ENCODE assay signal across 7 cellular contexts in the genomic region with DNA sequence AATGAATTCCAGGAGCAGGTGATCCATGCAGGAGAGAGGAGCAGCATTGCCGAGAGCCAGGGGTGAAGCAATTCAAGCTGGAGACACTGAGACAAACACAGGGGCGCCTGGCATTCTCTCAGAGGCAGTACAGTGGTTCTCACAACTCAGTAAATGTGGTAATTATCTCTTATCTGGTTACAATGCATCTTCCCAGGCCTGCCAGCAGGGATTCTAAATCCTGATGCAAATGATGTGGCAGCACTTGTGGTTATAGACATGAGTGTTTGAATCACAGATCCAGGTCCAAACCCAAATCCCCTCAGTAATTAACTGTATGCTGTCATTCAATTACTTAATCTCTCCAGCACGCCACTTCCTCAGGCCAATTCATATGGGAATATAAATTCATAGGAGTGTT. TPM values are rescaled to one million over a fixed set of nuclear protein-coding genes. Genes with fewer than 3 reads are reported as not detected.
DNase-seq lines count a peak whose midpoint lies in the region; ATAC-seq and TF ChIP-seq lines count a peak whose summit lies in the region.
"Not testable (repeated sequence)": the region's sequence is repeated elsewhere in the genome, so short reads cannot be mapped to it uniquely, and the experiment has no call there.

No MANE protein-coding gene starts in this region.

- ATAC-seq in activated T-helper 17 cell treated with anti-CD3 and anti-CD28 coated beads, Interleukin-2, amount 50 U/mL, for 72 hours (replicated peaks), result not testable (repeated sequence)

- peak overlapping the region; percentile 23 for H3K27ac Mint-ChIP-seq in activated T-helper 17 cell treated with anti-CD3 and anti-CD28 coated beads, Interleukin-2, amount 50 U/mL, for 72 hours
- H3K27ac Mint-ChIP-seq in endodermal cell, result peak overlapping the region; percentile 74

- H3K9me3 ChIP-seq in MM.1S (replicated peaks; ENCODE audit: insufficient read depth, low read length); SU-DHL-6 (ENCODE audit: insufficient read depth, low read length); endodermal cell (ENCODE audit: control insufficient read depth, low read length); osteoblast (ENCODE audit: low read depth, low read length): not testable (repeated sequence)

- peak overlapping the region; percentile 69; the same call in 1 of the 2 replicates for H3K27ac ChIP-seq in MM.1S (ENCODE audit: low read length)
- not testable (repeated sequence) for H3K27ac ChIP-seq in SU-DHL-6 (ENCODE audit: low read depth, low read length); endodermal cell (ENCODE audit: low read depth, low read length); osteoblast (ENCODE audit: low read depth, low read length)

- H3K9me3 Mint-ChIP-seq in activated T-helper 17 cell treated with anti-CD3 and anti-CD28 coated beads, Interleukin-2, amount 50 U/mL, for 72 hours; endodermal cell: not testable (repeated sequence)

- H3K4me3 Mint-ChIP-seq in activated T-helper 17 cell treated with anti-CD3 and anti-CD28 coated beads, Interleukin-2, amount 50 U/mL, for 72 hours, result peak overlapping the region; percentile 55
- H3K4me3 Mint-ChIP-seq in endodermal cell, result peak overlapping the region; percentile 24

- peaks cover 26% of the 10 kb centered on the region for H3K4me1 ChIP-seq in MM.1S (ENCODE audit: low read length)
- H3K4me1 ChIP-seq in endodermal cell (ENCODE audit: control insufficient read depth, insufficient read depth, low read length); osteoblast (ENCODE audit: insufficient read depth, low read length): not testable (repeated sequence)

- not testable (repeated sequence) for H3K4me1 Mint-ChIP-seq in activated T-helper 17 cell treated with anti-CD3 and anti-CD28 coated beads, Interleukin-2, amount 50 U/mL, for 72 hours
- peaks cover 22% of the 10 kb centered on the region for H3K4me1 Mint-ChIP-seq in endodermal cell

- peak overlapping the region; percentile 64 for H3K4me2 ChIP-seq in MM.1S (ENCODE audit: low read depth, low read length)
- peak overlapping the region; percentile 27 for H3K4me2 ChIP-seq in SU-DHL-6 (ENCODE audit: low read depth, low read length, poor library complexity, severe bottlenecking)
- H3K4me2 ChIP-seq in osteoblast (ENCODE audit: insufficient read depth, low read length), result peak overlapping the region; percentile 2

- H2AFZ ChIP-seq in MM.1S (ENCODE audit: low read length), result peak overlapping the region; percentile 58; the same call in 1 of the 2 replicates
- not testable (repeated sequence) for H2AFZ ChIP-seq in SU-DHL-6 (ENCODE audit: low read depth, low read length, severe bottlenecking); osteoblast (ENCODE audit: low read length)

- not testable (repeated sequence) for H3K9me2 ChIP-seq in MM.1S (replicated peaks; ENCODE audit: insufficient read depth, low read length); SU-DHL-6 (replicated peaks; ENCODE audit: insufficient read depth, low read length)

- H3K4me3 ChIP-seq in GM12865 (ENCODE audit: low read depth, low read length) (peak overlapping the region; percentile 37), MM.1S (ENCODE audit: low read length) (peak overlapping the region; percentile 43; the same call in 1 of the 2 replicates)
- H3K4me3 ChIP-seq in SU-DHL-6 (ENCODE audit: insufficient read depth, low read length, poor library complexity, severe bottlenecking); endodermal cell (ENCODE audit: low read length); osteoblast (ENCODE audit: insufficient read depth, low read length): not testable (repeated sequence)

- TF ChIP-seq CTCF in GM12865 (IDR thresholded peaks at IDR 0.05; ENCODE audit: insufficient read depth, low read depth, low read length, missing control alignments); MM.1S (IDR thresholded peaks at IDR 0.05; ENCODE audit: low read length); SU-DHL-6 (IDR thresholded peaks at IDR 0.05; ENCODE audit: insufficient read depth, low read length, poor library complexity, severe bottlenecking); osteoblast (IDR thresholded peaks at IDR 0.05; ENCODE audit: extremely low read depth, low read depth, low read length): not testable (repeated sequence)
- peak; percentile 13 for TF ChIP-seq CTCF in endodermal cell (conservative IDR thresholded peaks at IDR 0.05)

- H3K27me3 ChIP-seq in MM.1S (replicated peaks; ENCODE audit: insufficient read depth, low read length); SU-DHL-6 (ENCODE audit: low read length); endodermal cell (ENCODE audit: control insufficient read depth, insufficient read depth, low read length, poor library complexity, severe bottlenecking); osteoblast (ENCODE audit: insufficient read depth, low read length): not testable (repeated sequence)

- DNase-seq in GM12865 (ENCODE audit: low read depth) (peak; percentile 19), NCI-H526 treated with DMSO at 0.1 percent for 48 hours (lab: John Stamatoyannopoulos, UW) (peak; percentile 50), endodermal cell (peak; percentile 82)
- not testable (repeated sequence) for DNase-seq in MM.1S; osteoblast (ENCODE audit: insufficient read length, low spot score, missing footprints)

- H3K36me3 ChIP-seq in MM.1S (replicated peaks; ENCODE audit: insufficient read depth, low read length); SU-DHL-6 (ENCODE audit: low read length); endodermal cell (ENCODE audit: control insufficient read depth, insufficient read depth, low read length); osteoblast (ENCODE audit: insufficient read depth, low read length): not testable (repeated sequence)

- 52 to 74% methylated on average over 2 to 3 of the region's 3 CpGs for WGBS in endodermal cell (ENCODE audit: insufficient coverage in 1 of 2, insufficient read length in 1 of 2), 2 experiments

- H3K79me2 ChIP-seq in MM.1S (ENCODE audit: low read length); SU-DHL-6 (ENCODE audit: insufficient read depth, low read length); osteoblast (ENCODE audit: insufficient read depth, low read length): not testable (repeated sequence)

- H3F3A ChIP-seq in MM.1S (ENCODE audit: insufficient read depth, low read length), result peaks cover 19% of the 10 kb centered on the region
- not testable (repeated sequence) for H3F3A ChIP-seq in SU-DHL-6 (ENCODE audit: insufficient read depth)

- H3K27me3 Mint-ChIP-seq in activated T-helper 17 cell treated with anti-CD3 and anti-CD28 coated beads, Interleukin-2, amount 50 U/mL, for 72 hours; endodermal cell (ENCODE audit: insufficient read depth): not testable (repeated sequence)

- H3K9ac ChIP-seq in MM.1S (ENCODE audit: low read length), result peak overlapping the region; percentile 17; the same call in 1 of the 2 replicates
- H3K9ac ChIP-seq in SU-DHL-6 (ENCODE audit: low read length); endodermal cell (ENCODE audit: extremely low read depth, low read length, poor library complexity, severe bottlenecking): not testable (repeated sequence)

- not testable (repeated sequence) for H3K36me3 Mint-ChIP-seq in activated T-helper 17 cell treated with anti-CD3 and anti-CD28 coated beads, Interleukin-2, amount 50 U/mL, for 72 hours (ENCODE audit: low read depth); endodermal cell (ENCODE audit: low read depth)

- not testable (repeated sequence) for H4K20me1 ChIP-seq in MM.1S (ENCODE audit: insufficient read depth, low read length); SU-DHL-6 (ENCODE audit: low read depth, low read length); osteoblast (ENCODE audit: insufficient read depth, low read length)

RNA-seq across cellular contexts. Expression of a gene that starts 19.6 kb away (rescaled TPM):
- total RNA-seq in activated T-helper 17 cell treated with anti-CD3 and anti-CD28 coated beads, Interleukin-2, amount 50 U/mL, for 72 hours, result 10 to 100 TPM; 26.6 to 34.6 TPM
- total RNA-seq in endodermal cell (10 to 100 TPM; 34.6 to 36.1 TPM), osteoblast (9.4 and 10.3 TPM in 2 replicates)
- 50.6 TPM for polyA plus RNA-seq in endodermal cell (2013, experiment 1 of 2)
- polyA plus RNA-seq in endodermal cell (2013, experiment 2 of 2), result 47.8 TPM

RNA-seq across cellular contexts. Expression of a gene that starts 52.5 kb away (rescaled TPM):
- total RNA-seq in activated T-helper 17 cell treated with anti-CD3 and anti-CD28 coated beads, Interleukin-2, amount 50 U/mL, for 72 hours, result 10 to 100 TPM; 45.7 to 60.4 TPM
- total RNA-seq in endodermal cell, result 10 to 100 TPM; 56.5 to 81.2 TPM
- 74.4 TPM for polyA plus RNA-seq in endodermal cell (2013, experiment 1 of 2)
- 78.5 TPM for polyA plus RNA-seq in endodermal cell (2013, experiment 2 of 2)
- 25.0 and 28.9 TPM in 2 replicates for total RNA-seq in osteoblast

Comparison
In these comparisons a context has a peak if more than half of its experiments do, and no peak if none do; other contexts are left out.
1. H3K4me2 ChIP-seq: peak in every context shown above with its lines; median percentile 64 in MM.1S; 27 in SU-DHL-6; 2 in osteoblast.